ENCODE assay signal across 8 cellular contexts in the genomic region with DNA sequence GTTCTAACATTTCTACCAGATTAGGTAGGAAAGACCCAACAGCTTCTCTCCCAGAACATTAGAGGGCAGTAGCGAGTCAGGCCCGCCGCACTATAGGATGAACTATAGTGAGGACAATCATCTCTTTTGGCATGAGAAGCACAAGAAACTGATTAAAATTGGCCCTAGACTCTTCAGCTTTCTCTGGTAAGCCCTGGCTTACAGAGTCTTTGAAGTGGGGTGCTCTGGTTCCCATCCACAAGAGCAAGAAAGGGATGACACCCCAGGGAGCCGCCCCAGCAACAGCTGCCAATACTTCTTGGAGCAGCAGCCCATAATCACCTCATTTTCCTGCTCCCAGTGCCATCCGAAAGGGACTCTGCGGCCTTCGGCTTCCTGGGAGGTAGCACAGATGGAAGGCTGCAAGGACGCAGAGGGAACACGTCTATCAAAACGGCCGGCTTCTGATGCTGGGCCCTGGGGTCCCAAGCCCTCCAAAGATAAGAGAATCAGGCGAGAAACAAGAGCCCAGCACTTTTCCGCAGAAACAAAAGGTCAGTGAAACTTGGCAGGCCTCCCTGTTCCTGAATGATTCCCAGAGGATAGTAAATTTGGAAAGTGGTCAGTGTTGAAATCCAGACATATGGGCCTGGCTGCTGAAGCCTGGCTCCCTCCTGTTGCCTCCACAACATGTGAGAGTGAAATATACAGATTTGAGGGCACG.
A peak's percentile ranks its signal among the peaks of the same experiment; 100 is the strongest.
DNase-seq lines count a peak whose midpoint lies in the region; ATAC-seq and TF ChIP-seq lines count a peak whose summit lies in the region.

No MANE protein-coding gene starts in this region.

- H3K27me3 Mint-ChIP-seq in neural crest cell (ENCODE audit: low read depth), result no peaks in the 10 kb centered on the region

- H3K9me3 Mint-ChIP-seq in neural crest cell, result peaks cover 7% of the 10 kb centered on the region

- H3K4me1 Mint-ChIP-seq in neural crest cell, result peaks cover 14% of the 10 kb centered on the region

- H3K4me3 Mint-ChIP-seq in neural crest cell, result no peak overlapping the region

- peak; percentile 90 for TF ChIP-seq CTCF in neural crest cell (conservative IDR thresholded peaks at IDR 0.05)

- peaks cover 5% of the 10 kb centered on the region for H3K36me3 Mint-ChIP-seq in neural crest cell (ENCODE audit: low read depth)

- DNase-seq in activated effector memory CD4-positive, alpha-beta T cell treated with anti-CD3 and anti-CD28 coated beads, Interleukin-2, amount 50 U/mL, for 16 hours, result peak; percentile 67
- no peak for DNase-seq in activated effector memory CD4-positive, alpha-beta T cell treated with Interleukin-2 at 50 U/mL for 16 hours
- peak; percentile 34 for DNase-seq in NCI-H1694 treated with DMSO at 0.1 percent for 48 hours (lab: John Stamatoyannopoulos, UW)
- DNase-seq in activated CD4-positive, alpha-beta T cell treated with anti-CD3 and anti-CD28 coated beads, Interleukin-2, amount 50 U/mL, for 48 hours, result peak; percentile 37 to 48
- DNase-seq in fibroblast of the conjunctiva (ENCODE audit: low read depth), result peak; percentile 64
- DNase-seq in neural crest cell (ENCODE audit: low read depth, low spot score), result peak; percentile 27

- no peak overlapping the region for H3K27ac Mint-ChIP-seq in neural crest cell (ENCODE audit: unreplicated experiment)

- ATAC-seq in GM21825 (IDR thresholded peaks at IDR 0.05; ENCODE audit: unreplicated experiment), result no peak
- no peak for ATAC-seq in HG03196 (IDR thresholded peaks at IDR 0.05; ENCODE audit: unreplicated experiment)
